8 cellular contexts compared by ENCODE assay signal in the genomic region with DNA sequence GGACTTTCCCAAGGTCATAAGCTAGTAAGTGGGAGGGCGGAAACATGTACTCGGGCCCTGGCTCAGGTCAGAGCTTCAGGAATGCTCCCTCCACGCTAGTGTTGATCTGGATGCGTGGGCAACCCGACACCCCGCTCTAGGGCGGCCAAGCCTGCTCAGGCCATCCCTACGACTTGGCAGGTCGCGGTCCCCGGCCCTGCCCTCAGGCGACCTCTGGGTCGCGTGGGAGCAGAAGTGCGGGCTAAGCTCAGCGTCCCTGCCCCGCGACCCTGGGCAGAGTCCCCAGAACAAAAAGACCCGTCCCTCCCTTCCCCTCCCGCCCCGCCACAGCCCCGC. TPM values are rescaled to one million over a fixed set of nuclear protein-coding genes. Genes with fewer than 3 reads are reported as not detected.
DNase-seq lines count a peak whose midpoint lies in the region; ATAC-seq, FAIRE-seq and TF ChIP-seq lines count a peak whose summit lies in the region.

No MANE protein-coding gene starts in this region.

- peak overlapping the region; percentile 80 for H3K9ac ChIP-seq in NT2/D1 (ENCODE audit: insufficient read length, low read depth)

- H3K27ac Mint-ChIP-seq in activated naive CD4-positive, alpha-beta T cell treated with anti-CD3 and anti-CD28 coated beads, Interleukin-2, amount 10 ng/mL, durations not matched to agents 7 days and 5 days = peak overlapping the region; percentile 49
- H3K27ac Mint-ChIP-seq in mesothelial cell of epicardium = peak overlapping the region; percentile 99

- ATAC-seq in HG02840 (IDR thresholded peaks at IDR 0.05; ENCODE audit: low FRiP score, unreplicated experiment) = peak; percentile 11

- peaks cover 2% of the 10 kb centered on the region for H3K4me1 ChIP-seq in NT2/D1 (ENCODE audit: insufficient read depth, insufficient read length)

- no peak for TF ChIP-seq CTCF in mesothelial cell of epicardium (IDR thresholded peaks at IDR 0.05; ENCODE audit: unreplicated experiment)

- H3K9me3 ChIP-seq in NT2/D1 (ENCODE audit: insufficient read depth, low read length) = no peaks in the 10 kb centered on the region

- DNase-seq in activated naive CD4-positive, alpha-beta T cell treated with anti-CD3 and anti-CD28 coated beads, Interleukin-2, amount 10 ng/mL, durations not matched to agents 7 days and 5 days = no peak
- DNase-seq in activated naive CD4-positive, alpha-beta T cell (lab: John Stamatoyannopoulos, UW) = no peak
- DNase-seq in NT2/D1 (ENCODE audit: low read depth, low spot score) = no peak
- peak; percentile 57 to 78 for DNase-seq in dermis microvascular lymphatic vessel endothelial cell (ENCODE audit: low read depth in 2 of 2)
- no peak for DNase-seq in mesothelial cell of epicardium (ENCODE audit: low spot score in 2 of 2, unreplicated experiment in 2 of 2)
- peak; percentile 77 for DNase-seq in urothelium cell line (ENCODE audit: low spot score)
- no peak for DNase-seq in activated effector memory CD4-positive, alpha-beta T cell treated with anti-CD3 and anti-CD28 coated beads, Interleukin-2, amount 50 U/mL, for 16 hours

- peak overlapping the region; percentile 50 for H3K4me3 ChIP-seq in NT2/D1 (ENCODE audit: insufficient read length, low read depth)

- peak overlapping the region; percentile 91 for H3K4me3 Mint-ChIP-seq in activated naive CD4-positive, alpha-beta T cell treated with anti-CD3 and anti-CD28 coated beads, Interleukin-2, amount 10 ng/mL, durations not matched to agents 7 days and 5 days
- H3K4me3 Mint-ChIP-seq in mesothelial cell of epicardium = peak overlapping the region; percentile 77

- peak; percentile 5 for FAIRE-seq in urothelium cell line (lab: Jason Lieb, UNC)

- no peaks in the 10 kb centered on the region for H3K36me3 ChIP-seq in NT2/D1 (ENCODE audit: insufficient read depth, insufficient read length, low read length)

- H3K27me3 ChIP-seq in NT2/D1 (ENCODE audit: insufficient read depth, insufficient read length) = no peaks in the 10 kb centered on the region

- CTCF ChIA-PET in activated naive CD4-positive, alpha-beta T cell treated with anti-CD3 and anti-CD28 coated beads, Interleukin-2, amount 10 ng/mL, durations not matched to agents 7 days and 5 days (lab: Charles Lee) = interaction anchor here (1.5 kb wide), 1 partner anchor 24 kb away, joined by 3 read pairs; no protein-coding TSS in a partner anchor

- H3K9me3 Mint-ChIP-seq in activated naive CD4-positive, alpha-beta T cell treated with anti-CD3 and anti-CD28 coated beads, Interleukin-2, amount 10 ng/mL, durations not matched to agents 7 days and 5 days = no peaks in the 10 kb centered on the region
- H3K9me3 Mint-ChIP-seq in mesothelial cell of epicardium = no peaks in the 10 kb centered on the region

- no peaks in the 10 kb centered on the region for H3K36me3 Mint-ChIP-seq in activated naive CD4-positive, alpha-beta T cell treated with anti-CD3 and anti-CD28 coated beads, Interleukin-2, amount 10 ng/mL, durations not matched to agents 7 days and 5 days
- H3K36me3 Mint-ChIP-seq in mesothelial cell of epicardium = no peaks in the 10 kb centered on the region

- peaks cover 24% of the 10 kb centered on the region for H3K4me1 Mint-ChIP-seq in activated naive CD4-positive, alpha-beta T cell treated with anti-CD3 and anti-CD28 coated beads, Interleukin-2, amount 10 ng/mL, durations not matched to agents 7 days and 5 days
- peaks cover 26% of the 10 kb centered on the region for H3K4me1 Mint-ChIP-seq in mesothelial cell of epicardium

- H3K27me3 Mint-ChIP-seq in activated naive CD4-positive, alpha-beta T cell treated with anti-CD3 and anti-CD28 coated beads, Interleukin-2, amount 10 ng/mL, durations not matched to agents 7 days and 5 days = peaks cover 21% of the 10 kb centered on the region
- H3K27me3 Mint-ChIP-seq in mesothelial cell of epicardium (ENCODE audit: low read depth) = no peaks in the 10 kb centered on the region

RNA-seq across cellular contexts. Expression of a gene that starts 0.8 kb away (rescaled TPM):
- total RNA-seq in dermis microvascular lymphatic vessel endothelial cell = 3.0 and 4.2 TPM in 2 replicates
- total RNA-seq in mesothelial cell of epicardium = 10.4 to 10.5 TPM (median 10.4 TPM) in 3 replicates

Comparison
In these comparisons a context has a peak if more than half of its experiments do, and no peak if none do; other contexts are left out.
1. DNase-seq: peak in dermis microvascular lymphatic vessel endothelial cell (2 of 2) and urothelium cell line (single experiment); none in activated naive CD4-positive, alpha-beta T cell treated with anti-CD3 and anti-CD28 coated beads, Interleukin-2, amount 10 ng/mL, durations not matched to agents 7 days and 5 days (single experiment), activated naive CD4-positive, alpha-beta T cell (0 of 4), NT2/D1 (single experiment), mesothelial cell of epicardium (0 of 2) and activated effector memory CD4-positive, alpha-beta T cell treated with anti-CD3 and anti-CD28 coated beads, Interleukin-2, amount 50 U/mL, for 16 hours (single experiment).